25 cellular contexts compared by ENCODE assay signal in genomic region chr9:120368799-120369198, GRCh38.
"Had no signal": no experiment of that assay in that cellular context is flagged by ENCODE, and none has a peak within 500 bp of the region (broad histone marks: within the 10 kb centered on the region; RNA-seq: fewer than 3 reads in every experiment).

No MANE protein-coding gene starts in this region.

- H3K4me1 Mint-ChIP-seq: activated naive CD8-positive, alpha-beta T cell treated with anti-CD3 and anti-CD28 coated beads, Interleukin-2, amount 10 ng/mL, durations not matched to agents 7 days and 5 days; immature natural killer cell; naive thymus-derived CD4-positive, alpha-beta T cell had no signal

- H3K4me3 ChIP-seq: coronary artery, hepatocyte, left lung, lung, thoracic aorta, upper lobe of left lung had no signal

- H3K9me3 ChIP-seq: thoracic aorta, upper lobe of left lung had no signal

- FAIRE-seq: bronchial epithelial cell had no signal

- H3K27ac ChIP-seq: coronary artery, epithelial cell of prostate, hepatocyte, left lung, thoracic aorta, upper lobe of left lung had no signal

- H3K9me3 Mint-ChIP-seq: activated naive CD8-positive, alpha-beta T cell treated with anti-CD3 and anti-CD28 coated beads, Interleukin-2, amount 10 ng/mL, durations not matched to agents 7 days and 5 days; immature natural killer cell had no signal

- H3K27ac Mint-ChIP-seq: activated naive CD8-positive, alpha-beta T cell treated with anti-CD3 and anti-CD28 coated beads, Interleukin-2, amount 10 ng/mL, durations not matched to agents 7 days and 5 days; activated T-helper 1 cell treated with anti-CD3 and anti-CD28 coated beads, Interleukin-12 subunit alpha, Interleukin-12 subunit beta, Interleukin-2, Interleukin-4 antibody, amounts not matched to agents 30 ng/mL and 10 ng/mL and 1 ng/mL, durations not matched to agents 14 hours and 24 hours and 36 hours; immature natural killer cell; naive thymus-derived CD4-positive, alpha-beta T cell had no signal

- H2AFZ ChIP-seq: hepatocyte had no signal

- H3K4me3 Mint-ChIP-seq: activated naive CD8-positive, alpha-beta T cell treated with anti-CD3 and anti-CD28 coated beads, Interleukin-2, amount 10 ng/mL, durations not matched to agents 7 days and 5 days; activated T-helper 1 cell treated with anti-CD3 and anti-CD28 coated beads, Interleukin-12 subunit alpha, Interleukin-12 subunit beta, Interleukin-2, Interleukin-4 antibody, amounts not matched to agents 30 ng/mL and 10 ng/mL and 1 ng/mL, durations not matched to agents 14 hours and 24 hours and 36 hours; immature natural killer cell; naive thymus-derived CD4-positive, alpha-beta T cell; neural crest cell had no signal

- H3K4me1 ChIP-seq: left lung had no signal

- H3K79me2 ChIP-seq: hepatocyte had no signal

- H3K36me3 Mint-ChIP-seq: activated naive CD8-positive, alpha-beta T cell treated with anti-CD3 and anti-CD28 coated beads, Interleukin-2, amount 10 ng/mL, durations not matched to agents 7 days and 5 days had no signal

- DNase-seq: activated CD4-positive, alpha-beta T cell treated with anti-CD3 and anti-CD28 coated beads for 4 hours; activated CD4-positive, alpha-beta T cell treated with anti-CD3 and anti-CD28 coated beads, Interleukin-2, amount 50 U/mL, for 48 hours; activated CD4-positive, CD25-positive, alpha-beta regulatory T cell; activated naive CD4-positive, alpha-beta T cell; activated naive CD8-positive, alpha-beta T cell treated with anti-CD3 and anti-CD28 coated beads, Interleukin-2, amount 10 ng/mL, durations not matched to agents 7 days and 5 days; amniotic stem cell; cerebellar nuclear complex; foreskin melanocyte; glutamatergic neuron; immature natural killer cell; left lung; naive thymus-derived CD4-positive, alpha-beta T cell; occipital lobe; stimulated activated CD4-positive, alpha-beta T cell treated with anti-CD3 and anti-CD28 coated beads, Interleukin-4, amount 100 ng/mL, for 1 hour; stimulated activated naive CD4-positive, alpha-beta T cell treated with Interleukin-2 at 50 U/mL for 16 hours; T1000 had no signal

- H3K27me3 Mint-ChIP-seq: activated naive CD8-positive, alpha-beta T cell treated with anti-CD3 and anti-CD28 coated beads, Interleukin-2, amount 10 ng/mL, durations not matched to agents 7 days and 5 days had no signal

- H3K36me3 ChIP-seq: left lung, thoracic aorta, upper lobe of left lung had no signal

- ATAC-seq: left lung; naive thymus-derived CD4-positive, alpha-beta T cell had no signal

- H3K4me2 ChIP-seq: hepatocyte had no signal

- H3K27me3 ChIP-seq: hepatocyte, left lung, upper lobe of left lung had no signal
